Comparison of ENCODE assay signal across 1 cellular context in the genomic region with DNA sequence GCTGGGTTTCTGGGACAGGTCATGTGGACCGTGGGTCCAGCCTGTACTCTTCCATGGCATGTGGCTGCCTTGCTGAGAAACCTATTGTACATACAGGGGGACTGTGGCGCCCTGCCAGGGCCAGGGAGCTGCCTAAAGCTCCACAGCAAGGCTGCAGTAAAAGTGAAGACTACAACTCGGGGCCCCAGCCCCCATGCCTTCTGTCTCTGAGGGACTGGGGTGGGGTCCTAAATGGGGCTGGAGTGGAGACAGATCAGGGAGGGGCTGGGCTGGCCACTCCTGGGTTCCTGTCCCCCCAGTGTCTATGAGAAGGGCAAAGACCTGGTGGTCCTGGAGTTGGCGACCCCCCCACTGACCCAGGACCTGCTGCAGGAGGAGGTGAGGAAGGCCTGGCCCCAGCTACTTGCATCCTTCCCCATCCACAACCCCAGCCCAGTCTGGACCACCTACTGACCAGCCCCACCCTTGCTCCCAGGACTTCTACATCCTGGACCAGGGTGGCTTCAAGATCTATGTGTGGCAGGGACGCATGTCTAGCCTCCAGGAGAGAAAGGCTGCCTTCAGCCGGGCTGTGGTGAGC.
TF ChIP-seq lines count a peak whose summit lies in the region.

No MANE protein-coding gene starts in this region.

TF ChIP-seq in HCT116, 20 proteins besides CTCF, POLR2A, EP300 and RAD21 (continued from another document):
- TF ChIP-seq, protein P1, sequence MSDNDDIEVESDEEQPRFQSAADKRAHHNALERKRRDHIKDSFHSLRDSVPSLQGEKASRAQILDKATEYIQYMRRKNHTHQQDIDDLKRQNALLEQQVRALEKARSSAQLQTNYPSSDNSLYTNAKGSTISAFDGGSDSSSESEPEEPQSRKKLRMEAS (IDR thresholded peaks at IDR 0.05): no peak
- TF ChIP-seq, protein P2, sequence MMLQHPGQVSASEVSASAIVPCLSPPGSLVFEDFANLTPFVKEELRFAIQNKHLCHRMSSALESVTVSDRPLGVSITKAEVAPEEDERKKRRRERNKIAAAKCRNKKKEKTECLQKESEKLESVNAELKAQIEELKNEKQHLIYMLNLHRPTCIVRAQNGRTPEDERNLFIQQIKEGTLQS (IDR thresholded peaks at IDR 0.05): no peak
- TF ChIP-seq, protein P3, sequence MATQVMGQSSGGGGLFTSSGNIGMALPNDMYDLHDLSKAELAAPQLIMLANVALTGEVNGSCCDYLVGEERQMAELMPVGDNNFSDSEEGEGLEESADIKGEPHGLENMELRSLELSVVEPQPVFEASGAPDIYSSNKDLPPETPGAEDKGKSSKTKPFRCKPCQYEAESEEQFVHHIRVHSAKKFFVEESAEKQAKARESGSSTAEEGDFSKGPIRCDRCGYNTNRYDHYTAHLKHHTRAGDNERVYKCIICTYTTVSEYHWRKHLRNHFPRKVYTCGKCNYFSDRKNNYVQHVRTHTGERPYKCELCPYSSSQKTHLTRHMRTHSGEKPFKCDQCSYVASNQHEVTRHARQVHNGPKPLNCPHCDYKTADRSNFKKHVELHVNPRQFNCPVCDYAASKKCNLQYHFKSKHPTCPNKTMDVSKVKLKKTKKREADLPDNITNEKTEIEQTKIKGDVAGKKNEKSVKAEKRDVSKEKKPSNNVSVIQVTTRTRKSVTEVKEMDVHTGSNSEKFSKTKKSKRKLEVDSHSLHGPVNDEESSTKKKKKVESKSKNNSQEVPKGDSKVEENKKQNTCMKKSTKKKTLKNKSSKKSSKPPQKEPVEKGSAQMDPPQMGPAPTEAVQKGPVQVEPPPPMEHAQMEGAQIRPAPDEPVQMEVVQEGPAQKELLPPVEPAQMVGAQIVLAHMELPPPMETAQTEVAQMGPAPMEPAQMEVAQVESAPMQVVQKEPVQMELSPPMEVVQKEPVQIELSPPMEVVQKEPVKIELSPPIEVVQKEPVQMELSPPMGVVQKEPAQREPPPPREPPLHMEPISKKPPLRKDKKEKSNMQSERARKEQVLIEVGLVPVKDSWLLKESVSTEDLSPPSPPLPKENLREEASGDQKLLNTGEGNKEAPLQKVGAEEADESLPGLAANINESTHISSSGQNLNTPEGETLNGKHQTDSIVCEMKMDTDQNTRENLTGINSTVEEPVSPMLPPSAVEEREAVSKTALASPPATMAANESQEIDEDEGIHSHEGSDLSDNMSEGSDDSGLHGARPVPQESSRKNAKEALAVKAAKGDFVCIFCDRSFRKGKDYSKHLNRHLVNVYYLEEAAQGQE (IDR thresholded peaks at IDR 0.05; ENCODE audit: low read depth): no peak
- TF ChIP-seq EGR1 (IDR thresholded peaks at IDR 0.05; ENCODE audit: low read depth): no peak
- TF ChIP-seq CBX3 (IDR thresholded peaks at IDR 0.05; ENCODE audit: low read depth): no peak
- no peak for TF ChIP-seq ZNF274 (IDR thresholded peaks at IDR 0.05; ENCODE audit: low read depth, low read length)
- no peak for TF ChIP-seq TCF7L2 (IDR thresholded peaks at IDR 0.05; ENCODE audit: borderline replicate concordance, extremely low read depth, insufficient read depth, insufficient read length)
